8 cellular contexts compared by ENCODE assay signal in genomic region chr7:120858299-120858636, GRCh38. TPM values are rescaled to one million over a fixed set of nuclear protein-coding genes. Genes with fewer than 3 reads are reported as not detected.
DNase-seq lines count a peak whose midpoint lies in the region; ATAC-seq, FAIRE-seq and TF ChIP-seq lines count a peak whose summit lies in the region.

No MANE protein-coding gene starts in this region.

- CTCF ChIA-PET in K562 (lab: Yijun Ruan, JAX; ENCODE audit: low intra/inter-chr PET ratio): interaction anchor here (1.3 kb wide), 1 partner anchor 67 kb away, joined by 4 read pairs; no protein-coding TSS in a partner anchor

- 11% methylated on average over 4 of the region's 4 CpGs for WGBS in K562 (ENCODE audit: insufficient coverage, low coverage, missing lambda C conversion rate)
- 4 to 8% methylated on average over 4 of the region's 4 CpGs for WGBS in lower leg skin, 2 donors
- 4% methylated on average over 4 of the region's 4 CpGs for WGBS in upper lobe of left lung, 2 donors

- no peaks in the 10 kb centered on the region for H3K9me1 ChIP-seq in K562 (ENCODE audit: control insufficient read depth, insufficient read depth, low read length)

- BruUV-seq in K562 (replicated peaks; lab: Mats Ljungman, UMichigan): no TSS peak

- H3K4me1 Mint-ChIP-seq in activated T-cell treated with anti-CD3 and anti-CD28 coated beads, Interleukin-2, amount 50 U/mL, for 4 hours (ENCODE audit: low read depth): peaks cover 11% of the 10 kb centered on the region

- no peak for DNase-seq in activated T-cell treated with anti-CD3 and anti-CD28 coated beads, Interleukin-2, amount 50 U/mL, for 4 hours
- no peak for DNase-seq in activated T-cell treated with anti-CD3 and anti-CD28 coated beads, Interleukin-2, amount 50 U/mL, for 48 hours
- peak in 1 of 4 experiments; percentile 21 for DNase-seq in K562 (ENCODE audit: extremely low read depth in 1 of 4, low spot score in 3 of 4)
- DNase-seq in lower leg skin (ENCODE audit: low spot score in 2 of 2): no peak
- no peak for DNase-seq in upper lobe of left lung

- in situ Hi-C loops in K562 (cut with MboI): no loop called here

- no peaks in the 10 kb centered on the region for H3K36me3 Mint-ChIP-seq in activated T-cell treated with anti-CD3 and anti-CD28 coated beads, Interleukin-2, amount 50 U/mL, for 4 hours (ENCODE audit: insufficient read depth)

- no peaks in the 10 kb centered on the region for H3K9me3 ChIP-seq in K562 (replicated peaks; ENCODE audit: control insufficient read depth, insufficient read depth, low read depth, low read length)
- no peaks in the 10 kb centered on the region for H3K9me3 ChIP-seq in upper lobe of left lung

- peak overlapping the region; percentile 54 to 93; a peak in 3 of 4 replicates for H3K9ac ChIP-seq in K562 (ENCODE audit: insufficient read depth in 1 of 2, low read depth in 2 of 2, low read length in 2 of 2)

- H3K4me3 ChIP-seq in K562 (peak overlapping the region; percentile 47), lower leg skin (ENCODE audit: low read depth, poor library complexity, severe bottlenecking) (peak overlapping the region; percentile 37), upper lobe of left lung (peak overlapping the region; percentile 65 to 76 (median 68))

- H3K27me3 ChIP-seq in K562 (ENCODE audit: control insufficient read depth in 2 of 2, insufficient read depth in 2 of 2, low read length in 2 of 2) (peaks cover 6 to 9% of the 10 kb centered on the region in 2 experiments), upper lobe of left lung (no peaks in the 10 kb centered on the region)

- TF ChIP-seq CTCF in K562 (IDR thresholded peaks at IDR 0.05 in 2 of 3, conservative IDR thresholded peaks at IDR 0.05 in 1 of 3; ENCODE audit: insufficient read depth in 2 of 3, low read depth in 1 of 3, low read length in 3 of 3) (no peak), lower leg skin (IDR thresholded peaks at IDR 0.05) (no peak), upper lobe of left lung (IDR thresholded peaks at IDR 0.05) (no peak)

- ATAC-seq in activated T-cell treated with anti-CD3 and anti-CD28 coated beads, Interleukin-2, amount 50 U/mL, for 4 hours: no peak
- ATAC-seq in K562: no peak
- ATAC-seq in upper lobe of left lung (ENCODE audit: low FRiP score in 2 of 2): peak; percentile 44 to 85
- ATAC-seq in HG03025 (IDR thresholded peaks at IDR 0.05; ENCODE audit: low FRiP score, unreplicated experiment): no peak
- ATAC-seq in HG02840 (IDR thresholded peaks at IDR 0.05; ENCODE audit: low FRiP score, unreplicated experiment): no peak
- ATAC-seq in HG03095 (IDR thresholded peaks at IDR 0.05; ENCODE audit: unreplicated experiment): no peak

- H4K20me1 ChIP-seq in K562 (replicated peaks; ENCODE audit: control insufficient read depth, insufficient read depth, low read length): no peaks in the 10 kb centered on the region

- H2AFZ ChIP-seq in K562 (ENCODE audit: low read depth, low read length): peak overlapping the region; percentile 94

- H3K4me1 ChIP-seq in K562 (replicated peaks in 1 of 2; ENCODE audit: control insufficient read depth in 2 of 2, insufficient read depth in 2 of 2, low read length in 2 of 2) (peaks cover 5 to 17% of the 10 kb centered on the region in 2 experiments; a peak in 3 of 5 replicates), upper lobe of left lung (peaks cover 9 to 26% (median 14%) of the 10 kb centered on the region in 4 donors)

- no peak for TF ChIP-seq RAD21 in K562 (CRISPR knock-in tag; conservative IDR thresholded peaks at IDR 0.05 in 1 of 2, IDR thresholded peaks at IDR 0.05 in 1 of 2)

- peaks cover 75% of the 10 kb centered on the region for H3K27me3 Mint-ChIP-seq in activated T-cell treated with anti-CD3 and anti-CD28 coated beads, Interleukin-2, amount 50 U/mL, for 4 hours (ENCODE audit: low read depth)

- H3K79me2 ChIP-seq in K562 (ENCODE audit: control insufficient read depth, insufficient read depth, low read length): no peaks in the 10 kb centered on the region

- no peaks in the 10 kb centered on the region for H3K9me3 Mint-ChIP-seq in activated T-cell treated with anti-CD3 and anti-CD28 coated beads, Interleukin-2, amount 50 U/mL, for 4 hours

- H3K4me3 Mint-ChIP-seq in activated T-cell treated with anti-CD3 and anti-CD28 coated beads, Interleukin-2, amount 50 U/mL, for 4 hours: peak overlapping the region; percentile 72

- no peak for TF ChIP-seq EP300 in K562 (IDR thresholded peaks at IDR 0.05; ENCODE audit: low read length)
- no peak for TF ChIP-seq EP300 in upper lobe of left lung (IDR thresholded peaks at IDR 0.05)

- intact Hi-C loops in K562 (cut with micrococcal nuclease): no loop called here
- intact Hi-C loops in lower leg skin (cut with DNase I; ENCODE audit: low total_unique reads): no loop called here

- no peak for FAIRE-seq in K562 (lab: Jason Lieb, UNC)

- POLR2A ChIA-PET in K562 (lab: Yijun Ruan, JAX): interaction anchor here (0.6 to 1.2 kb wide), 4 partner anchors 8 to 691 kb away, joined by 3 to 7 read pairs (median 3); no protein-coding TSS in a partner anchor

- TF ChIP-seq POLR2A in K562 (conservative IDR thresholded peaks at IDR 0.05) (no peak), lower leg skin (IDR thresholded peaks at IDR 0.05) (no peak), upper lobe of left lung (IDR thresholded peaks at IDR 0.05) (no peak)

- H3K36me3 ChIP-seq in K562 (ENCODE audit: control insufficient read depth, insufficient read depth, low read length) (no peaks in the 10 kb centered on the region), upper lobe of left lung (no peaks in the 10 kb centered on the region)

- H3K27ac ChIP-seq in K562 (ENCODE audit: extremely low read depth, low read depth, low read length) (no peak overlapping the region), upper lobe of left lung (peak overlapping the region; percentile 80 to 93 (median 88))

- H3K4me2 ChIP-seq in K562 (ENCODE audit: insufficient read depth, low read length): peak overlapping the region; percentile 90

TF ChIP-seq in K562, 482 proteins besides CTCF, POLR2A, EP300 and RAD21:
- no peak for TF ChIP-seq PYGO2 (tag; IDR thresholded peaks at IDR 0.05)
- peak; percentile 11; the same call in 1 of the 2 replicates for TF ChIP-seq VEZF1 (CRISPR knock-in tag; IDR thresholded peaks at IDR 0.05)
- TF ChIP-seq PRMT5 (CRISPR knock-in tag; IDR thresholded peaks at IDR 0.05): no peak
- no peak for TF ChIP-seq CREB1 (IDR thresholded peaks at IDR 0.05)
- TF ChIP-seq CREB1 (CRISPR knock-in tag; IDR thresholded peaks at IDR 0.05): no peak
- TF ChIP-seq PHF21A (IDR thresholded peaks at IDR 0.05; ENCODE audit: borderline replicate concordance, low read depth): no peak

RNA-seq across cellular contexts. Expression of gene TSPAN12, which starts 0.3 kb away (rescaled TPM):
- total RNA-seq in activated T-cell treated with anti-CD3 and anti-CD28 coated beads, Interleukin-2, amount 50 U/mL, for 4 hours: under 1 TPM in 2 of 3 donors, not detected in 1; 0.14 to 0.20 TPM
- total RNA-seq in K562 (2011; cell fraction: chromatin; rRNA removed; ENCODE audit: low replicate concordance): 0.95 and 1.5 TPM in 2 replicates
- total RNA-seq in K562 (2011; cell fraction: nucleolus; rRNA removed): 0.17 and 0.53 TPM in 2 replicates
- total RNA-seq in K562 (2011; cell fraction: nucleoplasm; rRNA removed): 1.3 TPM in 1 of 2 replicates, not detected in the other
- total RNA-seq in K562 (2014; rRNA removed) (0.37 and 0.41 TPM in 2 replicates), K562 (2014; rRNA removed; fragmentation: Illumina TruSeq; extraction: Trizol) (0.29 and 0.32 TPM in 2 replicates), K562 (2015; rRNA removed; fragmentation: Illumina TruSeq; extraction: Trizol) (0.23 and 0.29 TPM in 2 replicates), K562 (2021) (0.51 and 1.1 TPM in 2 replicates), lower leg skin (1 to 10 TPM; 1.3 to 4.6 (median 3.3) TPM), upper lobe of left lung (10 to 100 TPM; 22.0 to 56.3 (median 40.0) TPM)
- polyA plus RNA-seq in K562 (2011; rRNA removed) (0.14 and 0.42 TPM in 2 replicates), K562 (2014; fragmentation: Illumina TruSeq; extraction: Trizol) (0.25 and 0.64 TPM in 2 replicates), K562 (2014; fragmentation: Nextera tagmentation; extraction: Ambion mirVana) (under 1 TPM in 1 of 2 experiments, not detected in 1; 0.13 TPM), K562 (2014; rRNA removed) (0.53 and 1.7 TPM in 2 replicates)
- 0.13 and 0.15 TPM in 2 replicates for polyA plus RNA-seq in K562 (2011; cell fraction: cytosol; rRNA removed)
- polyA plus RNA-seq in K562 (2011; cell fraction: nucleus; rRNA removed): 0.22 and 0.23 TPM in 2 replicates
- 0.49 and 0.62 TPM in 2 replicates for polyA plus RNA-seq in K562 (2012)
- polyA minus RNA-seq in K562 (2011; rRNA and poly(A)+ RNA removed): 1.3 and 2.2 TPM in 2 replicates
- polyA minus RNA-seq in K562 (2011; cell fraction: cytosol; rRNA and poly(A)+ RNA removed): not detected in 2 replicates
- 0.27 and 0.89 TPM in 2 replicates for polyA minus RNA-seq in K562 (2011; cell fraction: nucleus; rRNA and poly(A)+ RNA removed)

Comparison
In these comparisons a context has a peak if more than half of its experiments do, and no peak if none do; other contexts are left out.
1. ATAC-seq: peak in upper lobe of left lung (2 of 2); none in activated T-cell treated with anti-CD3 and anti-CD28 coated beads, Interleukin-2, amount 50 U/mL, for 4 hours (0 of 2), K562 (single experiment), HG03025 (single experiment), HG02840 (single experiment) and HG03095 (single experiment).
2. RNA of gene TSPAN12, which starts 0.3 kb away (total RNA-seq): 22.0 to 56.3 TPM in upper lobe of left lung; 1.3 to 4.6 TPM in lower leg skin, 0.17 to 1.5 TPM in K562 and 0.14 to 0.20 TPM in activated T-cell treated with anti-CD3 and anti-CD28 coated beads, Interleukin-2, amount 50 U/mL, for 4 hours; every median in the first group is over 4 times any median in the second.
3. Peak in every context shown above with its lines, with median percentiles within 50 percentile points of each other: H3K4me3 ChIP-seq.